Comparison of ENCODE assay signal across 19 cellular contexts in the genomic region with DNA sequence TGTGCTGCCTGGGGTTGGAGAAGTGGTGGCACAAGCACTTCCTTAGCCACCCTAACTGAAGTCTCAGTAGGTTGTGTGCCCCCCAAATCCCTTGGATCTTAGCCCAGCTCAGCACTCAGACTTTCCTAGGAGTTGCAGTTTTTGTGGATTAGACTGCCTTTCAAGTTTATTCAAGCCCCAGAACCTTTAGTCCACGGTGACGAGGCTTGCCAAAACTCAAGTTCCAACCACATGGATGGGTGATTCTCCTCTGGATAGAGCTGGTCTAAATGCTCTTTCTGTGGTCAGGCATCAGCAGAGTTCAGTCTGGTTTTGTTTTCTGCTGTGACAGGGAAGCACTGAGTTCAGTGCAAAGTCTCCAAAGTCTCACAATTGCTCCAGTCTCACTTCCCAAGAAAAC.
"Had no signal": no experiment of that assay in that cellular context is flagged by ENCODE, and none has a peak within 500 bp of the region (broad histone marks: within the 10 kb centered on the region; RNA-seq: fewer than 3 reads in every experiment).

No MANE protein-coding gene starts in this region.

- ATAC-seq: Panc1 had no signal

- H3K4me2 ChIP-seq: SK-N-SH had no signal

- H3K9ac ChIP-seq: SK-N-SH had no signal

- H3K27ac ChIP-seq: RWPE1 had no signal

- H3K9me3 ChIP-seq: SK-N-SH had no signal

- DNase-seq: KBM-7, MV-4-11, NCI-H1048, NCI-H1105, NCI-H1417, NCI-H1436 treated with DMSO at 0.1 percent for 48 hours, NCI-H1694, NCI-H1930, NCI-H2081, NCI-H2107, NCI-H2227 treated with DMSO at 0.1 percent for 48 hours, NCI-H524, NCI-H69, NCI-H774, SHP77, SK-N-SH, SW 1271 had no signal
